15 cellular contexts compared by ENCODE assay signal in the genomic region with DNA sequence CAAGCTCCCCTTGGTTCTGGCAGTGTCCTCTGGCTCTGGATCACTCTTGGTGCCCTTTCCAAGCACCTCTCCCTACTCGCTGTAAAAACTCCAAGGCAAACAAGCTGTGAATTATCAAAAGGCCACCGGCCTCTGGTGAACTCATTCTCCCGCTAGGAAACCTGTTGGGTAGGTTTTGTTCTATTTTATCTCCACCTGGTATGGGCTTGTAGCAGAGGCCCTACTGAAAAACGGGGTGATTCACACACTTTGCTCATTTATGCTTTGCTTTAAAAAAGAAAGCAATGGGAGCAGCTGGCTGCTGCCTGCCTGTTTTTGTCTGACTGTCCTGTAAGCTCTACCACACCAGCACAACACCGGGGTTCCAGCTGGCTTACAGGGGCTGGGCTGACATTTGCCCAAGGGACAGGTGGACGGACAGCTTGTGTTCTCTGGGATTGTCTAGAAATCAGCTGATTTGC. TPM values are rescaled to one million over a fixed set of nuclear protein-coding genes. Genes with fewer than 3 reads are reported as not detected.
DNase-seq lines count a peak whose midpoint lies in the region; ATAC-seq and TF ChIP-seq lines count a peak whose summit lies in the region.
"Had no signal": no experiment of that assay in that cellular context is flagged by ENCODE, and none has a peak within 500 bp of the region (broad histone marks: within the 10 kb centered on the region; RNA-seq: fewer than 3 reads in every experiment).

No MANE protein-coding gene starts in this region.

- DNase-seq in HPDE6-E6E7 (ENCODE audit: extremely low spot score) (peak; percentile 95), NCI-H774 (lab: John Stamatoyannopoulos, UW) (peak; percentile 81), hepatocyte (ENCODE audit: low spot score) (peak; percentile 80), prostate gland (ENCODE audit: low spot score) (peak; percentile 83), activated gamma-delta T cell (lab: John Stamatoyannopoulos, UW) (no peak)
- DNase-seq in activated T-cell treated with anti-CD3 and anti-CD28 coated beads, Interleukin-2, amount 50 U/mL, for 48 hours = no peak
- DNase-seq in activated T-cell treated with anti-CD3 and anti-CD28 coated beads, Interleukin-2, amount 50 U/mL, for 24 hours = no peak
- DNase-seq: central memory CD4-positive, alpha-beta T cell; foreskin melanocyte; NCI-H187; sigmoid colon had no signal

- intact Hi-C loops in prostate gland (cut with DNase I) = no loop called here

- ATAC-seq in HG02798 (IDR thresholded peaks at IDR 0.05; ENCODE audit: poor library complexity, unreplicated experiment) = no peak
- ATAC-seq: activated CD4-positive, CD25-positive, alpha-beta regulatory T cell treated with anti-CD3 and anti-CD28 coated beads, Interleukin-2, amount 50 U/mL, for 24 hours; Right ventricle myocardium inferior had no signal

- no peak overlapping the region for H3K4me3 ChIP-seq in hepatocyte
- H3K4me3 ChIP-seq in prostate gland = no peak overlapping the region
- H3K4me3 ChIP-seq: sigmoid colon had no signal

- no peak overlapping the region for H3K27ac Mint-ChIP-seq in activated T-cell treated with anti-CD3 and anti-CD28 coated beads, Interleukin-2, amount 50 U/mL, for 24 hours
- H3K27ac Mint-ChIP-seq: activated T-helper 1 cell treated with anti-CD3 and anti-CD28 coated beads, Interleukin-12 subunit alpha, Interleukin-12 subunit beta, Interleukin-2, Interleukin-4 antibody, amounts not matched to agents 30 ng/mL and 10 ng/mL and 1 ng/mL, durations not matched to agents 14 hours and 24 hours and 36 hours had no signal

- no peaks in the 10 kb centered on the region for H3K9me3 Mint-ChIP-seq in activated T-cell treated with anti-CD3 and anti-CD28 coated beads, Interleukin-2, amount 50 U/mL, for 24 hours
- H3K9me3 Mint-ChIP-seq: activated T-helper 1 cell treated with anti-CD3 and anti-CD28 coated beads, Interleukin-12 subunit alpha, Interleukin-12 subunit beta, Interleukin-2, Interleukin-4 antibody, amounts not matched to agents 30 ng/mL and 10 ng/mL and 1 ng/mL, durations not matched to agents 14 hours and 24 hours and 36 hours had no signal

- TF ChIP-seq POLR2A in prostate gland (IDR thresholded peaks at IDR 0.05) = no peak

- H3K27ac ChIP-seq in hepatocyte (peak overlapping the region; percentile 89), prostate gland (peak overlapping the region; percentile 81 to 84)
- H3K27ac ChIP-seq: sigmoid colon had no signal

- H3K36me3 Mint-ChIP-seq in activated T-cell treated with anti-CD3 and anti-CD28 coated beads, Interleukin-2, amount 50 U/mL, for 24 hours (ENCODE audit: low read depth) = no peaks in the 10 kb centered on the region

- H3K4me1 Mint-ChIP-seq in activated T-cell treated with anti-CD3 and anti-CD28 coated beads, Interleukin-2, amount 50 U/mL, for 24 hours (ENCODE audit: low read depth) = no peaks in the 10 kb centered on the region

- no peak overlapping the region for H2AFZ ChIP-seq in hepatocyte

- no peaks in the 10 kb centered on the region for H3K9me2 ChIP-seq in hepatocyte (replicated peaks; ENCODE audit: insufficient read depth)

- WGBS in hepatocyte (ENCODE audit: low lambda C conversion rate, missing lambda C conversion rate) = 40% methylated on average over 6 of the region's 6 CpGs
- 34% methylated on average over 6 of the region's 6 CpGs for WGBS in prostate gland

- TF ChIP-seq CTCF in hepatocyte (IDR thresholded peaks at IDR 0.05; ENCODE audit: poor library complexity) (no peak), prostate gland (IDR thresholded peaks at IDR 0.05) (no peak)

- H3K27me3 Mint-ChIP-seq in activated T-cell treated with anti-CD3 and anti-CD28 coated beads, Interleukin-2, amount 50 U/mL, for 24 hours = no peaks in the 10 kb centered on the region

- H3K36me3 ChIP-seq in hepatocyte (replicated peaks; ENCODE audit: insufficient read depth, low read depth) = no peaks in the 10 kb centered on the region
- no peaks in the 10 kb centered on the region for H3K36me3 ChIP-seq in prostate gland
- H3K36me3 ChIP-seq: sigmoid colon had no signal

- no peak overlapping the region for H3K4me3 Mint-ChIP-seq in activated T-cell treated with anti-CD3 and anti-CD28 coated beads, Interleukin-2, amount 50 U/mL, for 24 hours
- H3K4me3 Mint-ChIP-seq: activated T-helper 1 cell treated with anti-CD3 and anti-CD28 coated beads, Interleukin-12 subunit alpha, Interleukin-12 subunit beta, Interleukin-2, Interleukin-4 antibody, amounts not matched to agents 30 ng/mL and 10 ng/mL and 1 ng/mL, durations not matched to agents 14 hours and 24 hours and 36 hours had no signal

- H3K4me1 ChIP-seq in hepatocyte (ENCODE audit: insufficient read depth) (peaks cover 52% of the 10 kb centered on the region), prostate gland (replicated peaks) (peaks cover 33% of the 10 kb centered on the region)

- H3K9me3 ChIP-seq in hepatocyte (ENCODE audit: low read depth) = no peaks in the 10 kb centered on the region
- no peaks in the 10 kb centered on the region for H3K9me3 ChIP-seq in prostate gland
- H3K9me3 ChIP-seq: sigmoid colon had no signal

- H4K20me1 ChIP-seq in hepatocyte (ENCODE audit: insufficient read depth, poor library complexity, severe bottlenecking) = no peaks in the 10 kb centered on the region

- peaks cover 88% of the 10 kb centered on the region for H3K79me2 ChIP-seq in hepatocyte

- peak overlapping the region; percentile 65 for H3K4me2 ChIP-seq in hepatocyte

- H3K27me3 ChIP-seq in hepatocyte (no peaks in the 10 kb centered on the region), prostate gland (replicated peaks; ENCODE audit: insufficient read depth) (no peaks in the 10 kb centered on the region)
- H3K27me3 ChIP-seq: sigmoid colon had no signal

RNA-seq across cellular contexts. Expression of gene SH3BP4, which starts 56.8 kb away (rescaled TPM):
- total RNA-seq in hepatocyte (32.0 and 35.9 TPM in 2 replicates), prostate gland (100 to 1,000 TPM in 1 of 2 donors, 10 to 100 TPM in 1; 86.7 to 134 TPM)
- polyA plus RNA-seq in hepatocyte = 20.3 and 23.3 TPM in 2 replicates

Comparison
In these comparisons a context has a peak if more than half of its experiments do, and no peak if none do; other contexts are left out.
1. DNase-seq: peak in HPDE6-E6E7 (single experiment), NCI-H774 (single experiment), hepatocyte (single experiment) and prostate gland (single experiment); none in activated T-cell treated with anti-CD3 and anti-CD28 coated beads, Interleukin-2, amount 50 U/mL, for 48 hours (0 of 2), activated gamma-delta T cell (single experiment) and activated T-cell treated with anti-CD3 and anti-CD28 coated beads, Interleukin-2, amount 50 U/mL, for 24 hours (single experiment).